ENCODE assay signal across 8 cellular contexts in genomic region chr12:82358200-82359114, GRCh38. TPM values are rescaled to one million over a fixed set of nuclear protein-coding genes. Genes with fewer than 3 reads are reported as not detected.
DNase-seq lines count a peak whose midpoint lies in the region; ATAC-seq, FAIRE-seq and TF ChIP-seq lines count a peak whose summit lies in the region.

A gene with protein sequence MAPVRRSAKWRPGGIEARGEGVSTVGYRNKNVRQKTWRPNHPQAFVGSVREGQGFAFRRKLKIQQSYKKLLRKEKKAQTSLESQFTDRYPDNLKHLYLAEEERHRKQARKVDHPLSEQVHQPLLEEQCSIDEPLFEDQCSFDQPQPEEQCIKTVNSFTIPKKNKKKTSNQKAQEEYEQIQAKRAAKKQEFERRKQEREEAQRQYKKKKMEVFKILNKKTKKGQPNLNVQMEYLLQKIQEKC (minus strand): TSS chr12:82358387. CDS start chr12:82358376, 11 bp downstream.
A gene with protein sequence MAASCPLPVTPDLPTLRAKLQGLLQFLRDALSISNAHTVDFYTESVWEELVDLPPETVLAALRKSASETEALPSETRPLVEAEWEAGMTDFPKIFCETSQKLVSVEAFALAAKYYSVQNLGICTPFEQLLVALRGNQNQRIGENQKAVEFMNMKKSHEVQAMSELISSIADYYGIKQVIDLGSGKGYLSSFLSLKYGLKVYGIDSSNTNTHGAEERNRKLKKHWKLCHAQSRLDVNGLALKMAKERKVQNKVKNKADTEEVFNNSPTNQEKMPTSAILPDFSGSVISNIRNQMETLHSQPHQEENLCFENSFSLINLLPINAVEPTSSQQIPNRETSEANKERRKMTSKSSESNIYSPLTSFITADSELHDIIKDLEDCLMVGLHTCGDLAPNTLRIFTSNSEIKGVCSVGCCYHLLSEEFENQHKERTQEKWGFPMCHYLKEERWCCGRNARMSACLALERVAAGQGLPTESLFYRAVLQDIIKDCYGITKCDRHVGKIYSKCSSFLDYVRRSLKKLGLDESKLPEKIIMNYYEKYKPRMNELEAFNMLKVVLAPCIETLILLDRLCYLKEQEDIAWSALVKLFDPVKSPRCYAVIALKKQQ (plus strand): TSS chr12:82358529. CDS start chr12:82358566, 37 bp downstream.

- H3K9ac ChIP-seq in astrocyte (ENCODE audit: low read length) (peak within 1 kb of the TSS; percentile 100), rectal smooth muscle tissue (ENCODE audit: low read length) (peak within 1 kb of the TSS; percentile 96)

- H3K79me2 ChIP-seq in astrocyte (ENCODE audit: insufficient read depth, low read length), result peaks cover 50% of the 10 kb centered on the region

- H3K9me3 Mint-ChIP-seq in astrocyte (ENCODE audit: unreplicated experiment), result no peaks in the 10 kb centered on the region

- H3K4me1 Mint-ChIP-seq in astrocyte (ENCODE audit: low read depth, unreplicated experiment), result peaks cover 18% of the 10 kb centered on the region

- H3K36me3 ChIP-seq in astrocyte (ENCODE audit: insufficient read depth, low read length) (peaks cover 10% of the 10 kb centered on the region), rectal smooth muscle tissue (ENCODE audit: control insufficient read depth, insufficient read depth, low read length) (peaks cover 2% of the 10 kb centered on the region), aorta (ENCODE audit: control insufficient read depth in 1 of 2, insufficient read depth in 2 of 2, low read length in 1 of 2) (peaks cover 0 to 1% of the 10 kb centered on the region in 2 donors)

- H3K9me3 ChIP-seq in astrocyte (ENCODE audit: insufficient read depth, low read depth, low read length), result no peaks in the 10 kb centered on the region
- H3K9me3 ChIP-seq in aorta (ENCODE audit: control insufficient read depth, low read length), result no peaks in the 10 kb centered on the region

- H3K27me3 Mint-ChIP-seq in astrocyte (ENCODE audit: low read depth, unreplicated experiment), result no peaks in the 10 kb centered on the region

- peak; percentile 94 to 98 for DNase-seq in NCI-H187 (lab: John Stamatoyannopoulos, UW)
- peak; percentile 92 to 98 (median 96) for DNase-seq in T-helper 2 cell
- peak; percentile 97 for DNase-seq in astrocyte (ENCODE audit: low read depth)
- DNase-seq in hepatic stellate cell (ENCODE audit: low spot score), result peak; percentile 82
- DNase-seq in aorta, result peak; percentile 98 to 99

- TF ChIP-seq CTCF in astrocyte (IDR thresholded peaks at IDR 0.05; ENCODE audit: insufficient read depth, low read depth, low read length), result peak; percentile 67

- peaks cover 4% of the 10 kb centered on the region for H3K36me3 Mint-ChIP-seq in astrocyte (ENCODE audit: low read depth, unreplicated experiment)

- peak within 1 kb of the TSS; percentile 100 for H3K4me3 Mint-ChIP-seq in astrocyte (ENCODE audit: unreplicated experiment)

- peak within 1 kb of the TSS; percentile 98 for H3K27ac ChIP-seq in astrocyte (ENCODE audit: low read depth, low read length)
- peak within 1 kb of the TSS; percentile 100 for H3K27ac ChIP-seq in rectal smooth muscle tissue (ENCODE audit: low read depth, low read length)
- peak within 1 kb of the TSS; percentile 74 to 93 for H3K27ac ChIP-seq in aorta (ENCODE audit: low read depth in 1 of 2, low read length in 2 of 2)

- H4K20me1 ChIP-seq in astrocyte (ENCODE audit: insufficient read depth, low read length), result no peaks in the 10 kb centered on the region

- peak within 1 kb of the TSS; percentile 88 for H3K4me2 ChIP-seq in astrocyte (ENCODE audit: low read length)

- H3K4me1 ChIP-seq in astrocyte (ENCODE audit: insufficient read depth, low read length) (peaks cover 12% of the 10 kb centered on the region), rectal smooth muscle tissue (ENCODE audit: control insufficient read depth, insufficient read depth, low read length) (peaks cover 9% of the 10 kb centered on the region), aorta (ENCODE audit: control insufficient read depth in 1 of 2, insufficient read depth in 2 of 2, low read length in 2 of 2) (peaks cover 0 to 3% of the 10 kb centered on the region in 2 donors)

- peak within 1 kb of the TSS; percentile 100 for H2AFZ ChIP-seq in astrocyte (ENCODE audit: low read depth, low read length)

- H3K27ac Mint-ChIP-seq in astrocyte (ENCODE audit: unreplicated experiment), result peak within 1 kb of the TSS; percentile 100

- ATAC-seq in GM18499 (IDR thresholded peaks at IDR 0.05; ENCODE audit: insufficient read depth, unreplicated experiment), result peak; percentile 90
- ATAC-seq in HG02943 (IDR thresholded peaks at IDR 0.05; ENCODE audit: low read depth, unreplicated experiment), result peak; percentile 97
- ATAC-seq in aorta (ENCODE audit: low FRiP score), result peak; percentile 100

- H3K27me3 ChIP-seq in astrocyte (ENCODE audit: insufficient read depth, low read length) (no peaks in the 10 kb centered on the region), rectal smooth muscle tissue (ENCODE audit: control insufficient read depth, insufficient read depth, low read length) (no peaks in the 10 kb centered on the region), aorta (ENCODE audit: control insufficient read depth in 1 of 2, insufficient read depth in 2 of 2, low read length in 1 of 2) (no peaks in the 10 kb centered on the region)

- H3K4me3 ChIP-seq in astrocyte (ENCODE audit: insufficient read depth, low read depth, low read length) (peak within 1 kb of the TSS; percentile 100), rectal smooth muscle tissue (ENCODE audit: low read length) (peak within 1 kb of the TSS; percentile 99), aorta (ENCODE audit: low read length in 2 of 2) (peak within 1 kb of the TSS; percentile 92 to 99)

- FAIRE-seq in astrocyte (lab: Jason Lieb, UNC), result peak; percentile 50

- 1% methylated on average over 59 to 61 of the region's 61 CpGs for WGBS in aorta, 2 donors

- intact Hi-C loops in aorta (cut with DNase I), result no loop called here

RNA-seq across cellular contexts. Expression of the first gene that starts in this region (rescaled TPM):
- total RNA-seq in astrocyte (43.7 and 46.0 TPM in 2 replicates), aorta (10 to 100 TPM; 21.0 to 28.3 TPM)
- polyA plus RNA-seq in aorta, result 10 to 100 TPM; 35.6 to 46.1 TPM

RNA-seq across cellular contexts. Expression of the second gene that starts in this region (rescaled TPM):
- total RNA-seq in astrocyte (6.8 and 9.4 TPM in 2 replicates), aorta (10 to 100 TPM; 14.0 to 22.2 TPM)
- 1 to 10 TPM; 4.4 to 4.5 TPM for polyA plus RNA-seq in aorta

Comparison
In these comparisons a context has a peak if more than half of its experiments do, and no peak if none do; other contexts are left out.
1. Peak in every context shown above with its lines: DNase-seq, ATAC-seq, H3K4me3 ChIP-seq and H3K27ac ChIP-seq.